24 cellular contexts compared by ENCODE assay signal in genomic region chr20:49404461-49404860, GRCh38.
DNase-seq lines count a peak whose midpoint lies in the region; ATAC-seq, FAIRE-seq and TF ChIP-seq lines count a peak whose summit lies in the region.
"Had no signal": no experiment of that assay in that cellular context is flagged by ENCODE, and none has a peak within 500 bp of the region (broad histone marks: within the 10 kb centered on the region; RNA-seq: fewer than 3 reads in every experiment).

No MANE protein-coding gene starts in this region.

- no peaks in the 10 kb centered on the region; the same call in 1 of the 2 replicates for H3K4me1 ChIP-seq in Panc1 (ENCODE audit: control insufficient read depth, insufficient read depth, low read length)
- H3K4me1 ChIP-seq in RWPE2 (ENCODE audit: insufficient read depth, poor library complexity, severe bottlenecking): no peaks in the 10 kb centered on the region
- H3K4me1 ChIP-seq in small intestine (ENCODE audit: control insufficient read depth in 2 of 2, insufficient read depth in 1 of 2, low read depth in 1 of 2, low read length in 1 of 2): no peaks in the 10 kb centered on the region
- H3K4me1 ChIP-seq: BE2C, BLaER1 had no signal

- WGBS in small intestine, 3 donors: 84 to 93% (median 90%) methylated on average over 3 of the region's 3 CpGs

- peak overlapping the region; percentile 24; the same call in 1 of the 2 replicates for H3K27ac ChIP-seq in Panc1 (ENCODE audit: low read length)
- H3K27ac ChIP-seq in RWPE2 (ENCODE audit: poor library complexity, severe bottlenecking): no peak overlapping the region
- H3K27ac ChIP-seq in WERI-Rb-1: peak overlapping the region; percentile 52
- H3K27ac ChIP-seq in small intestine (ENCODE audit: low read depth in 1 of 2, low read length in 1 of 2): no peak overlapping the region
- H3K27ac ChIP-seq: BLaER1 had no signal

- DNase-seq in Panc1 (ENCODE audit: low read depth, low spot score) (no peak), RWPE2 (ENCODE audit: low spot score) (peak; percentile 58), WERI-Rb-1 (no peak), posterior vena cava (ENCODE audit: low spot score) (peak; percentile 53), small intestine (no peak)
- DNase-seq: 8988T; ACHN; BE2C; CD4-positive, alpha-beta memory T cell; CD4-positive, CD25-positive, alpha-beta regulatory T cell; CD8-positive, alpha-beta memory T cell; DMS 273 treated with DMSO at 0.1 percent for 48 hours; DMS153; DMS53; DMS79; DND-41; EL; GDM1 had no signal

- CTCF ChIA-PET in Panc1 (lab: Charles Lee): interaction anchor here (0.6 kb wide), 1 partner anchor 14 kb away, joined by 4 read pairs; no protein-coding TSS in a partner anchor

- H3K27me3 ChIP-seq in Panc1 (ENCODE audit: control insufficient read depth, insufficient read depth, low read length) (no peaks in the 10 kb centered on the region), RWPE2 (ENCODE audit: insufficient read depth, poor library complexity, severe bottlenecking) (no peaks in the 10 kb centered on the region), WERI-Rb-1 (ENCODE audit: insufficient read depth, low read depth, severe bottlenecking) (no peaks in the 10 kb centered on the region), small intestine (ENCODE audit: control insufficient read depth in 2 of 2, insufficient read depth in 2 of 2, low read length in 2 of 2) (no peaks in the 10 kb centered on the region)
- H3K27me3 ChIP-seq: BE2C, BLaER1 had no signal

- H3K9me3 ChIP-seq in Panc1 (ENCODE audit: control insufficient read depth, insufficient read depth, low read depth, low read length) (no peaks in the 10 kb centered on the region), RWPE2 (ENCODE audit: severe bottlenecking) (peaks cover 8% of the 10 kb centered on the region), WERI-Rb-1 (ENCODE audit: severe bottlenecking) (peaks cover 3% of the 10 kb centered on the region), small intestine (ENCODE audit: control insufficient read depth, low read depth) (no peaks in the 10 kb centered on the region)
- H3K9me3 ChIP-seq: BE2C, BLaER1 had no signal

- no peak for FAIRE-seq in small intestine (lab: Jason Lieb, UNC)
- FAIRE-seq: A204.1, GM12878, GM12892 had no signal

- TF ChIP-seq CTCF in Panc1 (IDR thresholded peaks at IDR 0.05): no peak
- no peak for TF ChIP-seq CTCF in RWPE2 (IDR thresholded peaks at IDR 0.05; ENCODE audit: poor library complexity, severe bottlenecking)
- no peak for TF ChIP-seq CTCF in WERI-Rb-1 (IDR thresholded peaks at IDR 0.05; ENCODE audit: low read depth, low read length)

- in situ Hi-C loops in Panc1 (cut with HindIII; ENCODE audit: low pct_unique_long_range_greater_than_20kb, low sequenced_read_pairs): no loop called here

- POLR2A ChIA-PET in Panc1 (lab: Charles Lee): no interaction called here

- BruUV-seq in Panc1 (replicated peaks; lab: Mats Ljungman, UMichigan): no TSS peak

- H3K36me3 ChIP-seq in Panc1 (ENCODE audit: control insufficient read depth, insufficient read depth, low read length) (no peaks in the 10 kb centered on the region), RWPE2 (ENCODE audit: low read depth) (no peaks in the 10 kb centered on the region), WERI-Rb-1 (0 out of 2 replicates have a peak, but pooled peaks cover 6% of the 10 kb centered on the region), small intestine (ENCODE audit: control insufficient read depth in 2 of 2, insufficient read depth in 2 of 2, low read length in 2 of 2) (no peaks in the 10 kb centered on the region)
- H3K36me3 ChIP-seq: BE2C, BLaER1 had no signal

- intact Hi-C loops in Panc1 (cut with micrococcal nuclease; ENCODE audit: unreplicated experiment): no loop called here
- intact Hi-C loops in posterior vena cava (cut with DNase I): no loop called here

- ATAC-seq in Panc1: no peak
- ATAC-seq in RWPE2 (ENCODE audit: low read depth): no peak
- ATAC-seq in HG03139 (IDR thresholded peaks at IDR 0.05; ENCODE audit: unreplicated experiment): no peak
- no peak for ATAC-seq in HG02973 (IDR thresholded peaks at IDR 0.05; ENCODE audit: unreplicated experiment)
- ATAC-seq: GM12878 had no signal

- H3K4me3 ChIP-seq in Panc1 (ENCODE audit: low read depth in 2 of 2, low read length in 2 of 2) (no peak overlapping the region), RWPE2 (ENCODE audit: severe bottlenecking) (no peak overlapping the region), WERI-Rb-1 (ENCODE audit: low read depth, low read length) (no peak overlapping the region), small intestine (ENCODE audit: low read depth in 1 of 2, low read length in 2 of 2) (no peak overlapping the region)
- H3K4me3 ChIP-seq: BLaER1, GM12878 had no signal

Comparison
In these comparisons a context has a peak if more than half of its experiments do, and no peak if none do; other contexts are left out.
1. DNase-seq: peak in RWPE2 (single experiment) and posterior vena cava (single experiment); none in Panc1 (single experiment), WERI-Rb-1 (single experiment) and small intestine (single experiment).
2. H3K27ac ChIP-seq: peak in Panc1 (single experiment) and WERI-Rb-1 (single experiment); none in RWPE2 (single experiment) and small intestine (0 of 2).